26 cellular contexts compared by ENCODE assay signal in the genomic region with DNA sequence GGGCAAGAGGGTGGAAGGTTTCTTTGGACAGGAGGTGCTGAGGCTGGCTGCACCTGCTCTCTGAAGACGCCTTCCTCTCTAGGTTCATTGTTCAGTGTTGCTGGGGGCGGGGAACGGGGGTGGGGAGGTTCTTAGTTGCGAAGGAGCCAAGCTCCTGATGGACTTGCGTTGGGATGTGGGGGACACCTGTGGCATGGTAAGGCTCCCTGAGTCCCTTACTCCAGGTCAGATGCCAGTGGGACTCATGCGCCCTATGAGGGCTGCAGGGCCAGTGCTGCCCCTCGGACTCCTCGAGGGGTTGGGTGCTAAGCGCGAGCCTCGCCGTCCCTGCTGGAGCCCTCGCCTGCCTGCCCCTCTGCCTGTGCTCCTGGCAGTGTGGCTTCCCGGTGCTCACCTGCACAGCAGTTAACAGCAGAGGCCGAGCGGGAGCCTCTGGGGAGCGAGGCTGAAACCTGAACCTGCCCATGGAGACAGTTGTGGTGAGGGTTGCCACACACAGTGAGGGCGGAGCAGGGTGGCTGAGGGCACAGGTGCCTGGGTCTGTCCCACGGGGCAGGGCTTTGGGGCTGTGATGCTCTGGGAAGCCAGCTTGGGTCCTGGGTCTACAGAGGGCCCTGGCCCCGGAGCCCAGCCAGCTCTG. TPM values are rescaled to one million over a fixed set of nuclear protein-coding genes. Genes with fewer than 3 reads are reported as not detected.
DNase-seq lines count a peak whose midpoint lies in the region; ATAC-seq and TF ChIP-seq lines count a peak whose summit lies in the region.
"Had no signal": no experiment of that assay in that cellular context is flagged by ENCODE, and none has a peak within 500 bp of the region (broad histone marks: within the 10 kb centered on the region; RNA-seq: fewer than 3 reads in every experiment).

No MANE protein-coding gene starts in this region.

- H3K9ac ChIP-seq in endodermal cell (ENCODE audit: extremely low read depth, low read length, poor library complexity, severe bottlenecking) = no peak overlapping the region

- no peak for TF ChIP-seq CTCF in endodermal cell (conservative IDR thresholded peaks at IDR 0.05)
- no peak for TF ChIP-seq CTCF in tibial nerve (IDR thresholded peaks at IDR 0.05)

- H3K9me3 ChIP-seq in endodermal cell (ENCODE audit: control insufficient read depth, low read length) (no peaks in the 10 kb centered on the region), tibial nerve (no peaks in the 10 kb centered on the region)
- H3K9me3 ChIP-seq: body of pancreas, neutrophil, tibial artery had no signal

- H3K36me3 ChIP-seq in endodermal cell (ENCODE audit: control insufficient read depth, insufficient read depth, low read length) (peaks cover 42% of the 10 kb centered on the region), tibial nerve (peaks cover 10 to 58% (median 27%) of the 10 kb centered on the region in 3 donors)

- H3K4me3 ChIP-seq in endodermal cell (ENCODE audit: low read length) (no peak overlapping the region), tibial nerve (no peak overlapping the region)
- H3K4me3 ChIP-seq: body of pancreas, SK-N-MC, tibial artery had no signal

- H3K27ac Mint-ChIP-seq in endodermal cell = no peak overlapping the region
- H3K27ac Mint-ChIP-seq: activated naive CD8-positive, alpha-beta T cell treated with anti-CD3 and anti-CD28 coated beads, Interleukin-2, amount 10 ng/mL, durations not matched to agents 7 days and 5 days; T-helper 2 cell treated with Interferon-gamma antibody and Interleukin-4, amounts not matched to agents 5 μg/mL and 100 μg/mL, for 36 hours had no signal

- H3K4me1 ChIP-seq in endodermal cell (ENCODE audit: control insufficient read depth, insufficient read depth, low read length) = no peaks in the 10 kb centered on the region
- H3K4me1 ChIP-seq in tibial nerve = peaks cover 0 to 21% (median 11%) of the 10 kb centered on the region in 4 donors
- H3K4me1 ChIP-seq: body of pancreas had no signal

- no peak for TF ChIP-seq EP300 in tibial nerve (IDR thresholded peaks at IDR 0.05)

- no peak for TF ChIP-seq POLR2A in tibial nerve (IDR thresholded peaks at IDR 0.05)

- H3K27ac ChIP-seq in endodermal cell (ENCODE audit: low read depth, low read length) (peak overlapping the region; percentile 11), tibial nerve (peak overlapping the region; percentile 31 to 91 (median 76))
- H3K27ac ChIP-seq: body of pancreas, neutrophil, tibial artery, VCaP had no signal

- no peaks in the 10 kb centered on the region for H3K27me3 ChIP-seq in endodermal cell (ENCODE audit: control insufficient read depth, insufficient read depth, low read length, poor library complexity, severe bottlenecking)
- no peaks in the 10 kb centered on the region for H3K27me3 ChIP-seq in tibial nerve
- H3K27me3 ChIP-seq: body of pancreas, neutrophil, tibial artery had no signal

- no peak for ATAC-seq in GM18861 (IDR thresholded peaks at IDR 0.05; ENCODE audit: unreplicated experiment)
- ATAC-seq: body of pancreas; stimulated activated naive CD8-positive, alpha-beta T cell treated with anti-CD3 and anti-CD28 coated beads, Interleukin-15, Interleukin-2, amounts not matched to agents 100 U/mL and 50 U/mL, for 24 hours had no signal

- H3K9me3 Mint-ChIP-seq in endodermal cell = no peaks in the 10 kb centered on the region
- H3K9me3 Mint-ChIP-seq: activated naive CD8-positive, alpha-beta T cell treated with anti-CD3 and anti-CD28 coated beads, Interleukin-2, amount 10 ng/mL, durations not matched to agents 7 days and 5 days; T-helper 2 cell treated with Interferon-gamma antibody and Interleukin-4, amounts not matched to agents 5 μg/mL and 100 μg/mL, for 36 hours had no signal

- H3K36me3 Mint-ChIP-seq in endodermal cell (ENCODE audit: low read depth) = peaks cover 50% of the 10 kb centered on the region

- WGBS in endodermal cell (ENCODE audit: insufficient coverage in 1 of 2, insufficient read length in 1 of 2), 2 experiments = 93 to 94% methylated on average over 15 to 20 of the region's 20 CpGs
- WGBS in tibial nerve, 2 donors = 74 to 92% methylated on average over 13 to 19 of the region's 20 CpGs

- DNase-seq in NCI-H526 (lab: John Stamatoyannopoulos, UW) (peak; percentile 2 to 62), NCI-H526 treated with DMSO at 0.1 percent for 48 hours (lab: John Stamatoyannopoulos, UW) (no peak), NCI-H2171 (lab: John Stamatoyannopoulos, UW) (peak; percentile 98), endodermal cell (peak; percentile 37), tibial nerve (ENCODE audit: low spot score in 2 of 2) (no peak), ureter (ENCODE audit: low spot score) (no peak)
- no peak for DNase-seq in effector CD8-positive, alpha-beta T cell (lab: John Stamatoyannopoulos, UW)
- DNase-seq: 8988T; activated CD4-positive, alpha-beta T cell treated with anti-CD3 and anti-CD28 coated beads, Interleukin-2, amount 50 U/mL, for 1 hour; activated effector memory CD4-positive, alpha-beta T cell treated with Interleukin-2 at 50 U/mL for 16 hours; activated naive CD8-positive, alpha-beta T cell treated with anti-CD3 and anti-CD28 coated beads, Interleukin-2, amount 10 ng/mL, durations not matched to agents 7 days and 5 days; AML-193; body of pancreas; NCI-H345; stimulated activated CD4-positive, alpha-beta T cell treated with anti-CD3 and anti-CD28 coated beads, Interleukin-4, amount 100 ng/mL, for 1 hour; stimulated activated naive CD8-positive, alpha-beta T cell treated with anti-CD3 and anti-CD28 coated beads, Interleukin-15, Interleukin-2, amounts not matched to agents 100 U/mL and 50 U/mL, for 24 hours; tibial artery had no signal

- H3K4me1 Mint-ChIP-seq in endodermal cell = no peaks in the 10 kb centered on the region

- H3K4me3 Mint-ChIP-seq in endodermal cell = no peak overlapping the region
- H3K4me3 Mint-ChIP-seq: activated naive CD8-positive, alpha-beta T cell treated with anti-CD3 and anti-CD28 coated beads, Interleukin-2, amount 10 ng/mL, durations not matched to agents 7 days and 5 days; T-helper 2 cell treated with Interferon-gamma antibody and Interleukin-4, amounts not matched to agents 5 μg/mL and 100 μg/mL, for 36 hours had no signal

- H3K27me3 Mint-ChIP-seq in endodermal cell (ENCODE audit: insufficient read depth) = no peaks in the 10 kb centered on the region
- H3K27me3 Mint-ChIP-seq: activated naive CD8-positive, alpha-beta T cell treated with anti-CD3 and anti-CD28 coated beads, Interleukin-2, amount 10 ng/mL, durations not matched to agents 7 days and 5 days had no signal

RNA-seq across cellular contexts. Expression of gene RNU6ATAC, which starts 5.5 kb away (rescaled TPM):
- total RNA-seq in endodermal cell (100 to 1,000 TPM; 115 to 156 TPM), tibial nerve (not detected), ureter (13.6 TPM)
- 17,848 TPM for polyA plus RNA-seq in endodermal cell (2013, experiment 1 of 2)
- 19,941 TPM for polyA plus RNA-seq in endodermal cell (2013, experiment 2 of 2)
- total RNA-seq: body of pancreas, fibroblast of lung, glomerular endothelial cell, kidney epithelial cell, lung microvascular endothelial cell had no signal
- polyA plus RNA-seq: fibroblast of lung had no signal

RNA-seq across cellular contexts. Expression of gene WDR5, which starts 23.0 kb away (rescaled TPM):
- total RNA-seq in endodermal cell (10 to 100 TPM; 53.8 to 57.2 TPM), tibial nerve (10 to 100 TPM; 16.4 to 32.7 (median 24.5) TPM), ureter (30.6 TPM)
- 41.9 TPM for polyA plus RNA-seq in endodermal cell (2013, experiment 1 of 2)
- polyA plus RNA-seq in endodermal cell (2013, experiment 2 of 2) = 36.8 TPM

Comparison
In these comparisons a context has a peak if more than half of its experiments do, and no peak if none do; other contexts are left out.
1. DNase-seq: peak in NCI-H526 (2 of 2), NCI-H2171 (single experiment) and endodermal cell (single experiment); none in NCI-H526 treated with DMSO at 0.1 percent for 48 hours (single experiment), tibial nerve (0 of 2), ureter (single experiment) and effector CD8-positive, alpha-beta T cell (single experiment).
2. RNA of gene RNU6ATAC, which starts 5.5 kb away (total RNA-seq): 115 to 156 TPM in endodermal cell and 13.6 TPM in ureter (single experiment); not detected in tibial nerve; every median in the first group is over 10 times any median in the second.